Comparison of ENCODE assay signal across 8 cellular contexts in genomic region chr11:64489831-64490441, GRCh38.
DNase-seq lines count a peak whose midpoint lies in the region; ATAC-seq and TF ChIP-seq lines count a peak whose summit lies in the region.
"Had no signal": no experiment of that assay in that cellular context is flagged by ENCODE, and none has a peak within 500 bp of the region (broad histone marks: within the 10 kb centered on the region; RNA-seq: fewer than 3 reads in every experiment).

No MANE protein-coding gene starts in this region.

- 0 out of 2 replicates have a peak, but pooled peaks cover 3% of the 10 kb centered on the region for H3K4me1 Mint-ChIP-seq in WTC11

- no peaks in the 10 kb centered on the region for H3K4me1 ChIP-seq in lung (ENCODE audit: control insufficient read depth in 2 of 2, insufficient read depth in 2 of 2, low read length in 2 of 2)

- peaks cover 10% of the 10 kb centered on the region for H3K9me3 Mint-ChIP-seq in WTC11
- H3K9me3 Mint-ChIP-seq: central memory CD8-positive, alpha-beta T cell had no signal

- H3K4me3 Mint-ChIP-seq in WTC11 = no peak overlapping the region
- H3K4me3 Mint-ChIP-seq: central memory CD8-positive, alpha-beta T cell had no signal

- POLR2A ChIA-PET in WTC11 (lab: Charles Lee) = no interaction called here

- no peaks in the 10 kb centered on the region for H3K27me3 ChIP-seq in lung (ENCODE audit: control insufficient read depth, insufficient read depth)

- H3K27ac ChIP-seq in lung (ENCODE audit: low read depth in 1 of 2, low read length in 1 of 2) = no peak overlapping the region

- CTCF ChIA-PET in WTC11 (lab: Charles Lee) = interaction anchor here (0.6 to 7.0 kb wide), 38 partner anchors 10 to 492 kb away, joined by 3 to 45 read pairs (median 4); no protein-coding TSS in a partner anchor

- no peak overlapping the region for H3K27ac Mint-ChIP-seq in WTC11

- no peaks in the 10 kb centered on the region for H3K36me3 ChIP-seq in lung (ENCODE audit: control insufficient read depth in 2 of 2, insufficient read depth in 2 of 2, low read length in 2 of 2)

- H3K36me3 Mint-ChIP-seq in WTC11 = no peaks in the 10 kb centered on the region

- no peaks in the 10 kb centered on the region for H3K9me3 ChIP-seq in lung (ENCODE audit: control insufficient read depth in 2 of 2, insufficient read depth in 1 of 2, low read length in 1 of 2)

- H3K4me3 ChIP-seq in choroid plexus epithelial cell (ENCODE audit: low read depth, low read length) (no peak overlapping the region), lung (no peak overlapping the region)

- H3K27me3 Mint-ChIP-seq in WTC11 (ENCODE audit: low read depth) = peaks cover 51% of the 10 kb centered on the region

- ATAC-seq in WTC11 = peak; percentile 93
- ATAC-seq in lung (ENCODE audit: insufficient read depth, low FRiP score) = no peak

- WGBS in lung, 2 donors = 22 to 24% methylated on average over 26 of the region's 26 CpGs

- TF ChIP-seq CTCF in GM12872 (IDR thresholded peaks at IDR 0.05; ENCODE audit: insufficient read depth, low read depth, low read length) (peak; percentile 87), WTC11 (IDR thresholded peaks at IDR 0.05) (peak; percentile 85), choroid plexus epithelial cell (conservative IDR thresholded peaks at IDR 0.05; ENCODE audit: low read depth, low read length) (peak; percentile 81), lung (IDR thresholded peaks at IDR 0.05; ENCODE audit: control extremely low read depth, extremely low read depth) (peak; percentile 32)

- DNase-seq in NCI-H1105 (lab: John Stamatoyannopoulos, UW) (peak; percentile 78), WTC11 (ENCODE audit: low spot score) (peak; percentile 84), choroid plexus epithelial cell (ENCODE audit: low read depth) (peak; percentile 47), lung (ENCODE audit: low spot score) (peak; percentile 33), NCI-H510A (lab: John Stamatoyannopoulos, UW) (no peak)
- DNase-seq in stimulated activated CD8-positive, alpha-beta memory T cell treated with anti-CD3 and anti-CD28 coated beads, Interleukin-4, amount 100 ng/mL, for 48 hours = peak; percentile 77

TF ChIP-seq in WTC11, 78 proteins besides CTCF, POLR2A, EP300 and RAD21 (continues in another document):
- TF ChIP-seq OVOL2 (CRISPR knock-in tag; IDR thresholded peaks at IDR 0.05; ENCODE audit: borderline replicate concordance) = no peak
- TF ChIP-seq, protein P1, sequence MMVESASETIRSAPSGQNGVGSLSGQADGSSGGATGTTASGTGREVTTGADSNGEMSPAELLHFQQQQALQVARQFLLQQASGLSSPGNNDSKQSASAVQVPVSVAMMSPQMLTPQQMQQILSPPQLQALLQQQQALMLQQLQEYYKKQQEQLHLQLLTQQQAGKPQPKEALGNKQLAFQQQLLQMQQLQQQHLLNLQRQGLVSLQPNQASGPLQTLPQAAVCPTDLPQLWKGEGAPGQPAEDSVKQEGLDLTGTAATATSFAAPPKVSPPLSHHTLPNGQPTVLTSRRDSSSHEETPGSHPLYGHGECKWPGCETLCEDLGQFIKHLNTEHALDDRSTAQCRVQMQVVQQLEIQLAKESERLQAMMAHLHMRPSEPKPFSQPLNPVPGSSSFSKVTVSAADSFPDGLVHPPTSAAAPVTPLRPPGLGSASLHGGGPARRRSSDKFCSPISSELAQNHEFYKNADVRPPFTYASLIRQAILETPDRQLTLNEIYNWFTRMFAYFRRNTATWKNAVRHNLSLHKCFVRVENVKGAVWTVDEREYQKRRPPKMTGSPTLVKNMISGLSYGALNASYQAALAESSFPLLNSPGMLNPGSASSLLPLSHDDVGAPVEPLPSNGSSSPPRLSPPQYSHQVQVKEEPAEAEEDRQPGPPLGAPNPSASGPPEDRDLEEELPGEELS (CRISPR knock-in tag; IDR thresholded peaks at IDR 0.05) = no peak
- no peak for TF ChIP-seq AR (CRISPR knock-in tag; IDR thresholded peaks at IDR 0.05)
- TF ChIP-seq NFE2L1 (CRISPR knock-in tag; IDR thresholded peaks at IDR 0.05) = no peak
- no peak for TF ChIP-seq ZNF219 (CRISPR knock-in tag; IDR thresholded peaks at IDR 0.05; ENCODE audit: borderline replicate concordance)
- TF ChIP-seq ZNF423 (CRISPR knock-in tag; IDR thresholded peaks at IDR 0.05) = no peak
- 0 out of 2 replicates have a peak, but pooled peaks have one; percentile 59 for TF ChIP-seq CBFB (CRISPR knock-in tag; IDR thresholded peaks at IDR 0.05; ENCODE audit: low read depth)
- no peak for TF ChIP-seq MYBL2 (CRISPR knock-in tag; IDR thresholded peaks at IDR 0.05)
- TF ChIP-seq JUN (CRISPR knock-in tag; IDR thresholded peaks at IDR 0.05) = no peak
- TF ChIP-seq, protein P2, sequence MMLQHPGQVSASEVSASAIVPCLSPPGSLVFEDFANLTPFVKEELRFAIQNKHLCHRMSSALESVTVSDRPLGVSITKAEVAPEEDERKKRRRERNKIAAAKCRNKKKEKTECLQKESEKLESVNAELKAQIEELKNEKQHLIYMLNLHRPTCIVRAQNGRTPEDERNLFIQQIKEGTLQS (CRISPR knock-in tag; conservative IDR thresholded peaks at IDR 0.05) = no peak
- TF ChIP-seq JAZF1 (CRISPR knock-in tag; IDR thresholded peaks at IDR 0.05) = no peak
- no peak for TF ChIP-seq FOXJ3 (CRISPR knock-in tag; IDR thresholded peaks at IDR 0.05; ENCODE audit: borderline replicate concordance)
- no peak for TF ChIP-seq NFYB (CRISPR knock-in tag; conservative IDR thresholded peaks at IDR 0.05; ENCODE audit: low read depth)
- no peak for TF ChIP-seq NR3C1 (CRISPR knock-in tag; conservative IDR thresholded peaks at IDR 0.05; ENCODE audit: low read depth)
- no peak for TF ChIP-seq SOX15 (CRISPR knock-in tag; IDR thresholded peaks at IDR 0.05)
- TF ChIP-seq, protein P3, sequence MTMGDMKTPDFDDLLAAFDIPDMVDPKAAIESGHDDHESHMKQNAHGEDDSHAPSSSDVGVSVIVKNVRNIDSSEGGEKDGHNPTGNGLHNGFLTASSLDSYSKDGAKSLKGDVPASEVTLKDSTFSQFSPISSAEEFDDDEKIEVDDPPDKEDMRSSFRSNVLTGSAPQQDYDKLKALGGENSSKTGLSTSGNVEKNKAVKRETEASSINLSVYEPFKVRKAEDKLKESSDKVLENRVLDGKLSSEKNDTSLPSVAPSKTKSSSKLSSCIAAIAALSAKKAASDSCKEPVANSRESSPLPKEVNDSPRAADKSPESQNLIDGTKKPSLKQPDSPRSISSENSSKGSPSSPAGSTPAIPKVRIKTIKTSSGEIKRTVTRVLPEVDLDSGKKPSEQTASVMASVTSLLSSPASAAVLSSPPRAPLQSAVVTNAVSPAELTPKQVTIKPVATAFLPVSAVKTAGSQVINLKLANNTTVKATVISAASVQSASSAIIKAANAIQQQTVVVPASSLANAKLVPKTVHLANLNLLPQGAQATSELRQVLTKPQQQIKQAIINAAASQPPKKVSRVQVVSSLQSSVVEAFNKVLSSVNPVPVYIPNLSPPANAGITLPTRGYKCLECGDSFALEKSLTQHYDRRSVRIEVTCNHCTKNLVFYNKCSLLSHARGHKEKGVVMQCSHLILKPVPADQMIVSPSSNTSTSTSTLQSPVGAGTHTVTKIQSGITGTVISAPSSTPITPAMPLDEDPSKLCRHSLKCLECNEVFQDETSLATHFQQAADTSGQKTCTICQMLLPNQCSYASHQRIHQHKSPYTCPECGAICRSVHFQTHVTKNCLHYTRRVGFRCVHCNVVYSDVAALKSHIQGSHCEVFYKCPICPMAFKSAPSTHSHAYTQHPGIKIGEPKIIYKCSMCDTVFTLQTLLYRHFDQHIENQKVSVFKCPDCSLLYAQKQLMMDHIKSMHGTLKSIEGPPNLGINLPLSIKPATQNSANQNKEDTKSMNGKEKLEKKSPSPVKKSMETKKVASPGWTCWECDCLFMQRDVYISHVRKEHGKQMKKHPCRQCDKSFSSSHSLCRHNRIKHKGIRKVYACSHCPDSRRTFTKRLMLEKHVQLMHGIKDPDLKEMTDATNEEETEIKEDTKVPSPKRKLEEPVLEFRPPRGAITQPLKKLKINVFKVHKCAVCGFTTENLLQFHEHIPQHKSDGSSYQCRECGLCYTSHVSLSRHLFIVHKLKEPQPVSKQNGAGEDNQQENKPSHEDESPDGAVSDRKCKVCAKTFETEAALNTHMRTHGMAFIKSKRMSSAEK (CRISPR knock-in tag; IDR thresholded peaks at IDR 0.05; ENCODE audit: borderline replicate concordance) = no peak
- TF ChIP-seq RORB (CRISPR knock-in tag; IDR thresholded peaks at IDR 0.05) = no peak

Comparison
In these comparisons a context has a peak if more than half of its experiments do, and no peak if none do; other contexts are left out.
1. CTCF ChIP-seq: peak in every context shown above with its lines; median percentile 87 in GM12872; 85 in WTC11; 81 in choroid plexus epithelial cell; 32 in lung.